In genomic region chr17:38557836-38558750, GRCh38 we compare ENCODE assay signal across 8 cellular contexts. TPM values are rescaled to one million over a fixed set of nuclear protein-coding genes. Genes with fewer than 3 reads are reported as not detected.
DNase-seq lines count a peak whose midpoint lies in the region; ATAC-seq and TF ChIP-seq lines count a peak whose summit lies in the region.

No MANE protein-coding gene starts in this region.

- TF ChIP-seq POLR2A in lower leg skin (IDR thresholded peaks at IDR 0.05) = no peak

- POLR2A ChIA-PET in activated CD8-positive, alpha-beta T cell treated with anti-CD3 and anti-CD28 coated beads for 36 hours (lab: Charles Lee) = interaction anchor here (1.1 to 1.8 kb wide), 7 partner anchors 16 to 171 kb away, joined by 3 to 7 read pairs (median 3); partner anchors contain the start of gene EPOP

- no peak overlapping the region for H3K27ac Mint-ChIP-seq in activated CD8-positive, alpha-beta T cell treated with anti-CD3 and anti-CD28 coated beads for 36 hours

- peak overlapping the region; percentile 46 to 74 for H3K4me3 ChIP-seq in duodenal mucosa (ENCODE audit: low read depth in 1 of 2, low read length in 2 of 2)
- peak overlapping the region; percentile 25 for H3K4me3 ChIP-seq in lower leg skin (ENCODE audit: low read depth, poor library complexity, severe bottlenecking)

- no peaks in the 10 kb centered on the region for H3K9me3 ChIP-seq in duodenal mucosa (ENCODE audit: control insufficient read depth in 1 of 2, low read length in 2 of 2)

- H3K4me3 Mint-ChIP-seq in activated CD8-positive, alpha-beta T cell treated with anti-CD3 and anti-CD28 coated beads for 36 hours = peak overlapping the region; percentile 75

- intact Hi-C loops in activated CD8-positive, alpha-beta T cell treated with anti-CD3 and anti-CD28 coated beads for 36 hours (cut with micrococcal nuclease) = loop anchor here (10.0 kb wide), 1 partner anchor 107 kb away; no protein-coding TSS in a partner anchor
- intact Hi-C loops in lower leg skin (cut with DNase I; ENCODE audit: low total_unique reads) = no loop called here

- no peaks in the 10 kb centered on the region for H3K36me3 Mint-ChIP-seq in activated CD8-positive, alpha-beta T cell treated with anti-CD3 and anti-CD28 coated beads for 36 hours (ENCODE audit: low read depth)

- 2 to 7% methylated on average over 28 to 47 of the region's 52 CpGs for WGBS in lower leg skin, 2 donors

- peak overlapping the region; percentile 15 to 44 for H3K9ac ChIP-seq in duodenal mucosa (ENCODE audit: low read depth in 1 of 2, low read length in 2 of 2)

- DNase-seq in AG08396 (ENCODE audit: low spot score) (peak; percentile 99), HPDE6-E6E7 (ENCODE audit: extremely low spot score) (peak; percentile 96), NCI-H82 treated with DMSO at 0.1 percent for 48 hours (lab: John Stamatoyannopoulos, UW; ENCODE audit: unreplicated experiment) (peak; percentile 88), lower leg skin (ENCODE audit: low spot score in 2 of 2) (peak; percentile 89 to 98)
- DNase-seq in activated CD8-positive, alpha-beta T cell treated with anti-CD3 and anti-CD28 coated beads for 36 hours = peak; percentile 92
- peak; percentile 92 for DNase-seq in stimulated activated CD4-positive, alpha-beta T cell treated with anti-CD3 and anti-CD28 coated beads, Interleukin-4, amount 100 ng/mL, for 1 hour

- no peak overlapping the region for H3K27ac ChIP-seq in duodenal mucosa (ENCODE audit: low read depth, low read length)

- H3K4me1 Mint-ChIP-seq in activated CD8-positive, alpha-beta T cell treated with anti-CD3 and anti-CD28 coated beads for 36 hours (ENCODE audit: low read depth) = peaks cover 25% of the 10 kb centered on the region

- ATAC-seq in GM19025 (IDR thresholded peaks at IDR 0.05; ENCODE audit: low read depth, unreplicated experiment) = peak; percentile 58
- peak; percentile 87 for ATAC-seq in activated CD8-positive, alpha-beta T cell treated with anti-CD3 and anti-CD28 coated beads for 36 hours

- peaks cover 25 to 30% of the 10 kb centered on the region in 2 donors for H3K4me1 ChIP-seq in duodenal mucosa (ENCODE audit: control insufficient read depth in 1 of 2, insufficient read depth in 2 of 2, low read length in 2 of 2)

- CTCF ChIA-PET in activated CD8-positive, alpha-beta T cell treated with anti-CD3 and anti-CD28 coated beads for 36 hours (lab: Charles Lee) = interaction anchor here (0.5 to 10.4 kb wide), 49 partner anchors 8 to 714 kb away, joined by 3 to 251 read pairs (median 5); partner anchors contain the start of genes CISD3, MLLT6 and SRCIN1

- peaks cover 30% of the 10 kb centered on the region for H3K27me3 Mint-ChIP-seq in activated CD8-positive, alpha-beta T cell treated with anti-CD3 and anti-CD28 coated beads for 36 hours

- H3K36me3 ChIP-seq in duodenal mucosa (ENCODE audit: control insufficient read depth in 1 of 2, insufficient read depth in 2 of 2, low read length in 2 of 2) = no peaks in the 10 kb centered on the region

- peak; percentile 89 for TF ChIP-seq CTCF in activated CD8-positive, alpha-beta T cell treated with anti-CD3 and anti-CD28 coated beads for 36 hours (IDR thresholded peaks at IDR 0.05)
- TF ChIP-seq CTCF in lower leg skin (IDR thresholded peaks at IDR 0.05) = peak in 1 of 3 donors; percentile 86

- H3K27me3 ChIP-seq in duodenal mucosa (ENCODE audit: control insufficient read depth in 1 of 2, insufficient read depth in 2 of 2, low read length in 2 of 2) = peaks cover 31% of the 10 kb centered on the region in 2 donors

- no peaks in the 10 kb centered on the region for H3K9me3 Mint-ChIP-seq in activated CD8-positive, alpha-beta T cell treated with anti-CD3 and anti-CD28 coated beads for 36 hours

RNA-seq across cellular contexts. Expression of gene SRCIN1, which starts 47.7 kb away (rescaled TPM):
- total RNA-seq in activated CD8-positive, alpha-beta T cell treated with anti-CD3 and anti-CD28 coated beads for 36 hours = 1 to 10 TPM in 1 of 2 experiments, under 1 TPM in 1; 0.74 to 1.1 TPM
- total RNA-seq in lower leg skin = 10 to 100 TPM; 12.0 to 20.2 (median 15.6) TPM

Comparison
In these comparisons a context has a peak if more than half of its experiments do, and no peak if none do; other contexts are left out.
1. RNA of gene SRCIN1, which starts 47.7 kb away (total RNA-seq): 12.0 to 20.2 TPM in lower leg skin; 0.74 to 1.1 TPM in activated CD8-positive, alpha-beta T cell treated with anti-CD3 and anti-CD28 coated beads for 36 hours; every median in the first group is over 4 times any median in the second.
2. Peak in every context shown above with its lines, with median percentiles within 50 percentile points of each other: DNase-seq.